ENCODE assay signal across 1 cellular context in the genomic region with DNA sequence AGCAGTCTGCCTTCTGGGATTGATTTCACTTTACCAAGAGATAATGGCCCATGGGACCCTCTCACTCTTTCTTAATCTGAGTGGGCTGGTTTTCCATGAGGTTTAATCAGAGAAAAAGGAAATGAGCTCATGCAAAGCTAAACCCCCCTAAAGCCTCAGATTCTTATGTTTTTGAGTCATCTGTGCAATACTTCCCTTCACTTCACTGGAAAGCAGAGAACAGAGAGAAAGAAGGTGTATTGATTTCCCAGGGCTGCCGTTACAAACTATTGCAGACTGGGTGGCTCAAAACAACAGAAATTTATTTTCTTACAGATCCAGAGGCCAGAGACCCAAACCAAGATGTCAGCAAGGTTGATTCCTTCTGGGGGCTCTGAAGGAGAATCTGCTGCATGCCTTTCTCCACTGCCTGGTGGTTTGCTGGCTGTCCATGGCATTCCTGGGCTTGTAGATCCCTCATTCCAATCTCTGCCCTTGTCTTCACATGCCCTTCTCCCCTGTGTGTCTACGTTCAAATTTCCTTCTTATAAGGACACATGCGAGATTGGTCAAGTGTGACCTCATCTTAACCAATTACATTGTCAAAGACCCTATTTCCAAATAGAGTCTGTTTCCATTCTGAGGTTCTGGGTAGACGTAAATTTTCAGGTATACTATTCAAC.
A peak's percentile ranks its signal among the peaks of the same experiment; 100 is the strongest.
TF ChIP-seq lines count a peak whose summit lies in the region.

No MANE protein-coding gene starts in this region.

TF ChIP-seq in SK-N-SH, 30 proteins besides CTCF, POLR2A, EP300 and RAD21 (continued from another document):
- TF ChIP-seq ELF1 (IDR thresholded peaks at IDR 0.05) = peak; percentile 11; the same call in 1 of the 2 replicates
- TF ChIP-seq TEAD4 (IDR thresholded peaks at IDR 0.05; ENCODE audit: borderline replicate concordance, insufficient read depth) = 0 out of 2 replicates have a peak, but pooled peaks have one; percentile 46
- no peak for TF ChIP-seq YY1 (IDR thresholded peaks at IDR 0.05; ENCODE audit: low read depth)
- TF ChIP-seq, protein P1, sequence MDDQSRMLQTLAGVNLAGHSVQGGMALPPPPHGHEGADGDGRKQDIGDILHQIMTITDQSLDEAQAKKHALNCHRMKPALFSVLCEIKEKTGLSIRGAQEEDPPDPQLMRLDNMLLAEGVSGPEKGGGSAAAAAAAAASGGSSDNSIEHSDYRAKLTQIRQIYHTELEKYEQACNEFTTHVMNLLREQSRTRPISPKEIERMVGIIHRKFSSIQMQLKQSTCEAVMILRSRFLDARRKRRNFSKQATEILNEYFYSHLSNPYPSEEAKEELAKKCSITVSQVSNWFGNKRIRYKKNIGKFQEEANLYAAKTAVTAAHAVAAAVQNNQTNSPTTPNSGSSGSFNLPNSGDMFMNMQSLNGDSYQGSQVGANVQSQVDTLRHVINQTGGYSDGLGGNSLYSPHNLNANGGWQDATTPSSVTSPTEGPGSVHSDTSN (IDR thresholded peaks at IDR 0.05) = peak; percentile 2; the same call in 1 of the 2 replicates
- TF ChIP-seq, protein P2, sequence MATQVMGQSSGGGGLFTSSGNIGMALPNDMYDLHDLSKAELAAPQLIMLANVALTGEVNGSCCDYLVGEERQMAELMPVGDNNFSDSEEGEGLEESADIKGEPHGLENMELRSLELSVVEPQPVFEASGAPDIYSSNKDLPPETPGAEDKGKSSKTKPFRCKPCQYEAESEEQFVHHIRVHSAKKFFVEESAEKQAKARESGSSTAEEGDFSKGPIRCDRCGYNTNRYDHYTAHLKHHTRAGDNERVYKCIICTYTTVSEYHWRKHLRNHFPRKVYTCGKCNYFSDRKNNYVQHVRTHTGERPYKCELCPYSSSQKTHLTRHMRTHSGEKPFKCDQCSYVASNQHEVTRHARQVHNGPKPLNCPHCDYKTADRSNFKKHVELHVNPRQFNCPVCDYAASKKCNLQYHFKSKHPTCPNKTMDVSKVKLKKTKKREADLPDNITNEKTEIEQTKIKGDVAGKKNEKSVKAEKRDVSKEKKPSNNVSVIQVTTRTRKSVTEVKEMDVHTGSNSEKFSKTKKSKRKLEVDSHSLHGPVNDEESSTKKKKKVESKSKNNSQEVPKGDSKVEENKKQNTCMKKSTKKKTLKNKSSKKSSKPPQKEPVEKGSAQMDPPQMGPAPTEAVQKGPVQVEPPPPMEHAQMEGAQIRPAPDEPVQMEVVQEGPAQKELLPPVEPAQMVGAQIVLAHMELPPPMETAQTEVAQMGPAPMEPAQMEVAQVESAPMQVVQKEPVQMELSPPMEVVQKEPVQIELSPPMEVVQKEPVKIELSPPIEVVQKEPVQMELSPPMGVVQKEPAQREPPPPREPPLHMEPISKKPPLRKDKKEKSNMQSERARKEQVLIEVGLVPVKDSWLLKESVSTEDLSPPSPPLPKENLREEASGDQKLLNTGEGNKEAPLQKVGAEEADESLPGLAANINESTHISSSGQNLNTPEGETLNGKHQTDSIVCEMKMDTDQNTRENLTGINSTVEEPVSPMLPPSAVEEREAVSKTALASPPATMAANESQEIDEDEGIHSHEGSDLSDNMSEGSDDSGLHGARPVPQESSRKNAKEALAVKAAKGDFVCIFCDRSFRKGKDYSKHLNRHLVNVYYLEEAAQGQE (IDR thresholded peaks at IDR 0.05; ENCODE audit: low read depth, low read length) = no peak
- no peak for TF ChIP-seq TAF1 (IDR thresholded peaks at IDR 0.05; ENCODE audit: borderline replicate concordance, low read depth, low read length)
- TF ChIP-seq MAX (IDR thresholded peaks at IDR 0.05; ENCODE audit: low read depth) = peak; percentile 57
- TF ChIP-seq USF1 (IDR thresholded peaks at IDR 0.05; ENCODE audit: borderline replicate concordance, low read depth) = no peak
- peak; percentile 84 for TF ChIP-seq FOSL2 (IDR thresholded peaks at IDR 0.05; ENCODE audit: borderline replicate concordance, low read depth)
- no peak for TF ChIP-seq MXI1 (IDR thresholded peaks at IDR 0.05; ENCODE audit: low read depth, low read length)
- TF ChIP-seq NFIC (IDR thresholded peaks at IDR 0.05; ENCODE audit: borderline replicate concordance) = no peak
- TF ChIP-seq POLR2AphosphoS5 (IDR thresholded peaks at IDR 0.05; ENCODE audit: low read depth, low read length) = peak; percentile 61; the same call in 1 of the 2 replicates
- peak; percentile 57 for TF ChIP-seq TCF12 (IDR thresholded peaks at IDR 0.05)
- no peak for TF ChIP-seq FOXJ3 (CRISPR knock-in tag; IDR thresholded peaks at IDR 0.05)
- TF ChIP-seq MEF2A (IDR thresholded peaks at IDR 0.05; ENCODE audit: borderline replicate concordance, low read depth) = no peak
- TF ChIP-seq SMC3 (IDR thresholded peaks at IDR 0.05; ENCODE audit: low read depth, low read length) = no peak
- 0 out of 2 replicates have a peak, but pooled peaks have one; percentile 27 for TF ChIP-seq FOXM1 (IDR thresholded peaks at IDR 0.05; ENCODE audit: low read depth)
